ENCODE assay signal across 19 cellular contexts in the genomic region with DNA sequence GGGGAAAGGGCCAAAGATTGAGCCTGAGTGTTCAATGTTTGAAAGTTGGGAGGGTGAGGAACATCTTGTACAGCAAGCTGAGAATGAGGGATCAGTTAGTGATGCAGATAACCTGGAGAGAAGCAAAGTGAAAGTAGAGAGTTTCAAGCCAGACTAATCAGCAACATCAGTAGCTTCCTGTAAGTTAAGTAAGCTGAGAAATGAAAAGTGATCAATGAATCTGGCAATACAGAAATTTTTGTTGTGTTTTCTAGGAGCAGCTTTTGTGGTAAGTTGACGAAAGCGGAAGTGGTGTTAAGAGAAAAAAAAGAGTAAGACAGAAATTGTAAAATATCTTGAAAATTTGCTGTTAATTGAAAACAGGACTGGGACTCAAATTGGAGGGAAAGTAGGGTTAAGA.
DNase-seq lines count a peak whose midpoint lies in the region; ATAC-seq and TF ChIP-seq lines count a peak whose summit lies in the region.
"Had no signal": no experiment of that assay in that cellular context is flagged by ENCODE, and none has a peak within 500 bp of the region (broad histone marks: within the 10 kb centered on the region; RNA-seq: fewer than 3 reads in every experiment).

No MANE protein-coding gene starts in this region.

- H3K9me3 Mint-ChIP-seq in T-helper 2 cell treated with Interferon-gamma antibody and Interleukin-4, amounts not matched to agents 5 μg/mL and 100 μg/mL, for 36 hours: no peaks in the 10 kb centered on the region
- H3K9me3 Mint-ChIP-seq: brain, endodermal cell had no signal

- H3K4me1 Mint-ChIP-seq in T-helper 2 cell treated with Interferon-gamma antibody and Interleukin-4, amounts not matched to agents 5 μg/mL and 100 μg/mL, for 36 hours (ENCODE audit: low read depth): peaks cover 19% of the 10 kb centered on the region
- H3K4me1 Mint-ChIP-seq: activated naive CD8-positive, alpha-beta T cell treated with anti-CD3 and anti-CD28 coated beads, Interleukin-2, amount 50 U/mL, for 24 hours had no signal

- in situ Hi-C loops in GM13976 (cut with MboI; ENCODE audit: low sequenced_read_pairs, unreplicated experiment): no loop called here

- no peaks in the 10 kb centered on the region for H3K36me3 ChIP-seq in mucosa of descending colon (ENCODE audit: low read depth)
- H3K36me3 ChIP-seq: spleen, uterus had no signal

- DNase-seq in GM13976 (ENCODE audit: low spot score): peak; percentile 22
- DNase-seq in T-helper 2 cell treated with Interferon-gamma antibody and Interleukin-4, amounts not matched to agents 5 μg/mL and 100 μg/mL, for 36 hours (ENCODE audit: low spot score): no peak
- no peak for DNase-seq in T-helper 9 cell
- DNase-seq in COLO668 (lab: John Stamatoyannopoulos, UW; ENCODE audit: unreplicated experiment): no peak
- DNase-seq in mucosa of descending colon: no peak
- DNase-seq in NK-92 (lab: John Stamatoyannopoulos, UW; ENCODE audit: unreplicated experiment): no peak
- DNase-seq: activated CD4-positive, alpha-beta T cell treated with anti-CD3 and anti-CD28 coated beads for 48 hours; activated CD8-positive, alpha-beta memory T cell treated with anti-CD3 and anti-CD28 coated beads, Interleukin-2, amount 50 U/mL, for 4 hours; activated effector memory CD4-positive, alpha-beta T cell treated with Interleukin-2 at 50 U/mL for 16 hours; activated naive CD8-positive, alpha-beta T cell treated with anti-CD3 and anti-CD28 coated beads, Interleukin-2, amount 50 U/mL, for 24 hours; endodermal cell; MM.1S; NCI-H1436 treated with DMSO at 0.1 percent for 48 hours; retina; spleen; uterus had no signal

- no peaks in the 10 kb centered on the region for H3K27me3 Mint-ChIP-seq in T-helper 2 cell treated with Interferon-gamma antibody and Interleukin-4, amounts not matched to agents 5 μg/mL and 100 μg/mL, for 36 hours (ENCODE audit: low read depth)
- H3K27me3 Mint-ChIP-seq: activated naive CD8-positive, alpha-beta T cell treated with anti-CD3 and anti-CD28 coated beads, Interleukin-2, amount 50 U/mL, for 24 hours; brain had no signal

- ATAC-seq in GM19043 (IDR thresholded peaks at IDR 0.05; ENCODE audit: low read depth, unreplicated experiment): peak; percentile 43
- peak; percentile 49 for ATAC-seq in HG03025 (IDR thresholded peaks at IDR 0.05; ENCODE audit: low FRiP score, unreplicated experiment)
- no peak for ATAC-seq in mucosa of descending colon
- ATAC-seq: activated naive CD8-positive, alpha-beta T cell treated with anti-CD3 and anti-CD28 coated beads, Interleukin-2, amount 50 U/mL, for 24 hours had no signal

- intact Hi-C loops in mucosa of descending colon (cut with DNase I, micrococcal nuclease): no loop called here

- no peaks in the 10 kb centered on the region for H3K4me1 ChIP-seq in mucosa of descending colon (ENCODE audit: low read depth)
- H3K4me1 ChIP-seq: spleen, uterus had no signal

- no peak overlapping the region for H3K4me3 ChIP-seq in mucosa of descending colon
- H3K4me3 ChIP-seq: spleen, uterus had no signal

- H3K36me3 Mint-ChIP-seq in T-helper 2 cell treated with Interferon-gamma antibody and Interleukin-4, amounts not matched to agents 5 μg/mL and 100 μg/mL, for 36 hours (ENCODE audit: low read depth): no peaks in the 10 kb centered on the region
- H3K36me3 Mint-ChIP-seq: brain had no signal

- TF ChIP-seq CTCF in GM13976 (IDR thresholded peaks at IDR 0.05; ENCODE audit: borderline replicate concordance, control extremely low read depth, extremely low read depth, insufficient read depth, missing control alignments) (no peak), mucosa of descending colon (IDR thresholded peaks at IDR 0.05) (no peak)

- H3K27ac Mint-ChIP-seq in T-helper 2 cell treated with Interferon-gamma antibody and Interleukin-4, amounts not matched to agents 5 μg/mL and 100 μg/mL, for 36 hours: peak overlapping the region; percentile 33
- H3K27ac Mint-ChIP-seq: activated naive CD8-positive, alpha-beta T cell treated with anti-CD3 and anti-CD28 coated beads, Interleukin-2, amount 50 U/mL, for 24 hours; brain; endodermal cell had no signal

- H3K9me3 ChIP-seq in mucosa of descending colon: no peaks in the 10 kb centered on the region
- H3K9me3 ChIP-seq: spleen, uterus had no signal

- H3K4me3 Mint-ChIP-seq in T-helper 2 cell treated with Interferon-gamma antibody and Interleukin-4, amounts not matched to agents 5 μg/mL and 100 μg/mL, for 36 hours: peak overlapping the region; percentile 28
- H3K4me3 Mint-ChIP-seq: activated naive CD8-positive, alpha-beta T cell treated with anti-CD3 and anti-CD28 coated beads, Interleukin-2, amount 50 U/mL, for 24 hours; brain; endodermal cell had no signal
